Comparison of ENCODE assay signal across 1 cellular context in genomic region chr6:44265003-44265842, GRCh38.
A peak's percentile ranks its signal among the peaks of the same experiment; 100 is the strongest.
TF ChIP-seq lines count a peak whose summit lies in the region.

NFKBIE (minus strand) TSS chr6:44265551; CDS start chr6:44265346, 205 bp downstream.

TF ChIP-seq in HepG2, 621 proteins besides CTCF, POLR2A, EP300 and RAD21 (continued from another document and continues in another):
- TF ChIP-seq BRF2 (CRISPR knock-in tag; IDR thresholded peaks at IDR 0.05), result no peak
- TF ChIP-seq HOXA5 (CRISPR knock-in tag; IDR thresholded peaks at IDR 0.05), result peak; percentile 46; the same call in 1 of the 2 replicates
- TF ChIP-seq TFDP1 (CRISPR knock-in tag; IDR thresholded peaks at IDR 0.05; ENCODE audit: borderline replicate concordance), result peak; percentile 41; the same call in 1 of the 2 replicates
- TF ChIP-seq ZNF292 (CRISPR knock-in tag; IDR thresholded peaks at IDR 0.05; ENCODE audit: borderline replicate concordance, low read depth), result peak; percentile 36; the same call in 1 of the 2 replicates
- peak; percentile 43; the same call in 1 of the 2 replicates for TF ChIP-seq SKIL (CRISPR knock-in tag; IDR thresholded peaks at IDR 0.05; ENCODE audit: borderline replicate concordance)
- peak; percentile 51 for TF ChIP-seq RXRA (CRISPR knock-in tag; IDR thresholded peaks at IDR 0.05)
- peak; percentile 89 for TF ChIP-seq ZFX (CRISPR knock-in tag; IDR thresholded peaks at IDR 0.05; ENCODE audit: low read depth)
- 0 out of 2 replicates have a peak, but pooled peaks have one; percentile 46 for TF ChIP-seq ZNF670 (CRISPR knock-in tag; IDR thresholded peaks at IDR 0.05; ENCODE audit: borderline replicate concordance)
- TF ChIP-seq ZNF138 (CRISPR knock-in tag; IDR thresholded peaks at IDR 0.05; ENCODE audit: low read depth), result no peak
- TF ChIP-seq NCOR1 (IDR thresholded peaks at IDR 0.05; ENCODE audit: borderline replicate concordance, low read length), result no peak
- peak; percentile 15; the same call in 1 of the 2 replicates for TF ChIP-seq FOXA3 (CRISPR knock-in tag; IDR thresholded peaks at IDR 0.05)
- no peak for TF ChIP-seq SP1 (IDR thresholded peaks at IDR 0.05)
- TF ChIP-seq SP1 (CRISPR knock-in tag; IDR thresholded peaks at IDR 0.05), result peak; percentile 74
- TF ChIP-seq ZNF691 (CRISPR knock-in tag; IDR thresholded peaks at IDR 0.05; ENCODE audit: borderline replicate concordance, low read depth), result peak; percentile 46
- peak; percentile 84; the same call in 1 of the 2 replicates for TF ChIP-seq ZXDC (CRISPR knock-in tag; IDR thresholded peaks at IDR 0.05)
- no peak for TF ChIP-seq HMG20A (CRISPR knock-in tag; IDR thresholded peaks at IDR 0.05; ENCODE audit: borderline replicate concordance)
- peak; percentile 93; the same call in 1 of the 2 replicates for TF ChIP-seq ZFP41 (CRISPR knock-in tag; IDR thresholded peaks at IDR 0.05; ENCODE audit: borderline replicate concordance)
- TF ChIP-seq ZC3H13 (CRISPR knock-in tag; IDR thresholded peaks at IDR 0.05), result peak; percentile 90; the same call in 1 of the 2 replicates
- TF ChIP-seq ZNF687 (CRISPR knock-in tag; IDR thresholded peaks at IDR 0.05), result peak; percentile 85
- no peak for TF ChIP-seq TERF1 (CRISPR knock-in tag; IDR thresholded peaks at IDR 0.05)
- TF ChIP-seq PHF20 (CRISPR knock-in tag; IDR thresholded peaks at IDR 0.05), result peak; percentile 56; the same call in 1 of the 2 replicates
- TF ChIP-seq ISL2 (CRISPR knock-in tag; IDR thresholded peaks at IDR 0.05), result peak; percentile 16; the same call in 1 of the 2 replicates
- TF ChIP-seq REPIN1 (CRISPR knock-in tag; IDR thresholded peaks at IDR 0.05; ENCODE audit: borderline replicate concordance, low read depth), result peak; percentile 81; the same call in 1 of the 2 replicates
- TF ChIP-seq NFE2L2 (IDR thresholded peaks at IDR 0.05; ENCODE audit: low read length), result no peak
- TF ChIP-seq MXD3 (CRISPR knock-in tag; IDR thresholded peaks at IDR 0.05), result peak; percentile 78; the same call in 1 of the 2 replicates
- TF ChIP-seq THAP9 (CRISPR knock-in tag; IDR thresholded peaks at IDR 0.05; ENCODE audit: borderline replicate concordance), result peak; percentile 30; the same call in 1 of the 2 replicates
- TF ChIP-seq CBX2 (IDR thresholded peaks at IDR 0.05; ENCODE audit: low read depth, low read length), result no peak
- TF ChIP-seq CBX2 (CRISPR knock-in tag; IDR thresholded peaks at IDR 0.05; ENCODE audit: low read depth), result 0 out of 2 replicates have a peak, but pooled peaks have one; percentile 33
- peak; percentile 61; the same call in 1 of the 2 replicates for TF ChIP-seq ZNF543 (CRISPR knock-in tag; IDR thresholded peaks at IDR 0.05)
- TF ChIP-seq NONO (IDR thresholded peaks at IDR 0.05), result no peak
- TF ChIP-seq NONO (CRISPR knock-in tag; conservative IDR thresholded peaks at IDR 0.05), result peak; percentile 66
- peak; percentile 67; the same call in 1 of the 2 replicates for TF ChIP-seq ETV5 (CRISPR knock-in tag; IDR thresholded peaks at IDR 0.05; ENCODE audit: borderline replicate concordance)
- TF ChIP-seq MED8 (CRISPR knock-in tag; IDR thresholded peaks at IDR 0.05; ENCODE audit: insufficient replicate concordance), result no peak
- 0 out of 2 replicates have a peak, but pooled peaks have one; percentile 42 for TF ChIP-seq MYPOP (CRISPR knock-in tag; IDR thresholded peaks at IDR 0.05)
- no peak for TF ChIP-seq ZNF530 (CRISPR knock-in tag; IDR thresholded peaks at IDR 0.05; ENCODE audit: low read depth)
- TF ChIP-seq ZNF710 (CRISPR knock-in tag; IDR thresholded peaks at IDR 0.05; ENCODE audit: borderline replicate concordance), result peak; percentile 28; the same call in 1 of the 2 replicates
- peak; percentile 59 for TF ChIP-seq TEAD3 (CRISPR knock-in tag; optimal IDR thresholded peaks at IDR 0.05; ENCODE audit: borderline replicate concordance)
